In the genomic region with DNA sequence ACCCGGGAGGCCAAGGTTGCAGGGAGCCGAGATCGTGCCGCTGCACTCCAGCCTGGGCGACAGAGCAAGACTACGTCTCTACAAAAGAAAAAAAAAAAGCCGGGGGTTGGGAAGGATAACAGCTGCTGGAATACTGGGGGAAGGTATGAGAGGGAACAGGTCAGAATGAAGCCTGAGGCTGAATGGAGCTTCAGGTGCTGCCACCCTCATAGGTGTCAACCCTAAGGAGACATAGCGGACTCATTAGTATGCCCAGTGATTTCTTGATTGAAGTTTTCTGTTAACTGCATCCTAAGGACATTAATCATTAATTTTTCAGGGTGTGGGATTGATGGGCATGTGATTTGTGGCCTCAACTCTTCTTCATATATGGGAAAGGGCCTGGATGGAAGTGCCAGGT, we compare ENCODE assay signal across 31 cellular contexts. TPM values are rescaled to one million over a fixed set of nuclear protein-coding genes. Genes with fewer than 3 reads are reported as not detected.
A peak's percentile ranks its signal among the peaks of the same experiment; 100 is the strongest.
DNase-seq lines count a peak whose midpoint lies in the region; ATAC-seq and TF ChIP-seq lines count a peak whose summit lies in the region.
"Had no signal": no experiment of that assay in that cellular context is flagged by ENCODE, and none has a peak within 500 bp of the region (broad histone marks: within the 10 kb centered on the region; RNA-seq: fewer than 3 reads in every experiment).

No MANE protein-coding gene starts in this region.

- H3K4me1 ChIP-seq in GM23338 (ENCODE audit: insufficient read depth): peaks cover 27% of the 10 kb centered on the region; the same call in 1 of the 2 replicates

- H3K27me3 Mint-ChIP-seq in GM23338 (ENCODE audit: insufficient read depth, low read depth, poor library complexity): peaks cover 11% of the 10 kb centered on the region
- H3K27me3 Mint-ChIP-seq in nephron (ENCODE audit: low read depth): no peaks in the 10 kb centered on the region
- H3K27me3 Mint-ChIP-seq in HFFc6 (ENCODE audit: insufficient read depth): peaks cover 2% of the 10 kb centered on the region; the same call in 1 of the 2 replicates
- H3K27me3 Mint-ChIP-seq: activated naive CD8-positive, alpha-beta T cell; effector memory CD8-positive, alpha-beta T cell; memory B cell had no signal

- no peaks in the 10 kb centered on the region; the same call in 1 of the 2 replicates for H3K36me3 ChIP-seq in GM23338 (ENCODE audit: insufficient read depth)
- peaks cover 7% of the 10 kb centered on the region; the same call in 1 of the 2 replicates for H3K36me3 ChIP-seq in SU-DHL-6 (ENCODE audit: low read length)
- H3K36me3 ChIP-seq: ascending aorta, left lung, Peyer's patch, prostate gland, tibial artery had no signal

- H3K4me1 Mint-ChIP-seq in GM23338 (peaks cover 47% of the 10 kb centered on the region), nephron (peaks cover 54% of the 10 kb centered on the region), HFFc6 (ENCODE audit: low read depth) (peaks cover 45% of the 10 kb centered on the region)

- H4K20me1 ChIP-seq in GM23338 (replicated peaks; ENCODE audit: insufficient read depth): peaks cover 55% of the 10 kb centered on the region
- no peaks in the 10 kb centered on the region for H4K20me1 ChIP-seq in SU-DHL-6 (ENCODE audit: low read depth, low read length)

- H3K27ac ChIP-seq in GM23338 (ENCODE audit: low read depth) (0 out of 2 replicates have a peak overlapping the region, but pooled peaks have one; percentile 26), SU-DHL-6 (ENCODE audit: low read depth, low read length) (peak overlapping the region; percentile 99)
- H3K27ac ChIP-seq: ascending aorta, C4-2B, HL-60, KMS-11, left lung, Peyer's patch, prostate gland, tibial artery, VCaP had no signal

- DNase-seq in GM23338 (ENCODE audit: low spot score) (no peak), HFFc6 (no peak), posterior cingulate gyrus (no peak)
- DNase-seq: activated CD4-positive, alpha-beta T cell treated with anti-CD3 and anti-CD28 coated beads for 48 hours; activated CD8-positive, alpha-beta memory T cell treated with anti-CD3 and anti-CD28 coated beads for 24 hours; caudate nucleus; cortex of kidney; effector memory CD8-positive, alpha-beta T cell; left lung; NCI-H1417 treated with DMSO at 0.1 percent for 48 hours; NCI-H2029 treated with DMSO at 0.1 percent for 48 hours; NCI-H226; NCI-H748 treated with DMSO at 0.1 percent for 48 hours; Peyer's patch; SIG-M5; stimulated activated CD4-positive, alpha-beta T cell treated with anti-CD3 and anti-CD28 coated beads, Interleukin-4, amount 100 ng/mL, for 1 hour; T-helper 9 cell; tibial artery had no signal

- H3K27me3 ChIP-seq in GM23338 (ENCODE audit: insufficient read depth) (no peaks in the 10 kb centered on the region), SU-DHL-6 (ENCODE audit: low read length) (no peaks in the 10 kb centered on the region)
- H3K27me3 ChIP-seq: ascending aorta, left lung, Peyer's patch, tibial artery had no signal

- H3K4me2 ChIP-seq in GM23338 (no peak overlapping the region), SU-DHL-6 (ENCODE audit: low read depth, low read length, poor library complexity, severe bottlenecking) (peak overlapping the region; percentile 91)
- H3K4me2 ChIP-seq: KMS-11 had no signal

- ATAC-seq in GM23338: no peak
- ATAC-seq in HG03095 (IDR thresholded peaks at IDR 0.05; ENCODE audit: unreplicated experiment): no peak
- no peak for ATAC-seq in activated CD4-positive, CD25-positive, alpha-beta regulatory T cell treated with anti-CD3 and anti-CD28 coated beads, Interleukin-2, amount 50 U/mL, for 24 hours
- ATAC-seq: effector memory CD8-positive, alpha-beta T cell; left lung; sciatic nerve had no signal

- H3K4me3 Mint-ChIP-seq in GM23338 (no peak overlapping the region), nephron (peak overlapping the region in 2 of 3 experiments; percentile 32 to 40), HFFc6 (no peak overlapping the region)
- H3K4me3 Mint-ChIP-seq: activated naive CD8-positive, alpha-beta T cell; effector memory CD8-positive, alpha-beta T cell; memory B cell had no signal

- H3K9me3 Mint-ChIP-seq in GM23338 (no peaks in the 10 kb centered on the region), nephron (no peaks in the 10 kb centered on the region), HFFc6 (no peaks in the 10 kb centered on the region)
- H3K9me3 Mint-ChIP-seq: effector memory CD8-positive, alpha-beta T cell; memory B cell had no signal

- H3K36me3 Mint-ChIP-seq in GM23338 (ENCODE audit: low read depth) (peaks cover 31% of the 10 kb centered on the region), nephron (ENCODE audit: low read depth) (peaks cover 23% of the 10 kb centered on the region), HFFc6 (ENCODE audit: low read depth) (peaks cover 9% of the 10 kb centered on the region; the same call in 1 of the 2 replicates)
- H3K36me3 Mint-ChIP-seq: activated naive CD8-positive, alpha-beta T cell had no signal

- H3K4me3 ChIP-seq in GM23338: no peak overlapping the region
- peak overlapping the region; percentile 0 for H3K4me3 ChIP-seq in SU-DHL-6 (ENCODE audit: insufficient read depth, low read length, poor library complexity, severe bottlenecking)
- H3K4me3 ChIP-seq: ascending aorta, left lung, Peyer's patch, prostate gland, tibial artery had no signal

- TF ChIP-seq CTCF in GM23338 (conservative IDR thresholded peaks at IDR 0.05; ENCODE audit: low read depth in 2 of 2) (no peak), SU-DHL-6 (IDR thresholded peaks at IDR 0.05; ENCODE audit: insufficient read depth, low read length, poor library complexity, severe bottlenecking) (no peak), nephron (IDR thresholded peaks at IDR 0.05; ENCODE audit: unreplicated experiment in 3 of 3) (no peak), HFFc6 (IDR thresholded peaks at IDR 0.05) (no peak)

- peak overlapping the region; percentile 64 for H3K9ac ChIP-seq in SU-DHL-6 (ENCODE audit: low read length)
- H3K9ac ChIP-seq: KMS-11 had no signal

- intact Hi-C loops in posterior cingulate gyrus (cut with DNase I): no loop called here

- H3K9me2 ChIP-seq in GM23338 (ENCODE audit: insufficient read depth) (no peaks in the 10 kb centered on the region), SU-DHL-6 (replicated peaks; ENCODE audit: insufficient read depth, low read length) (no peaks in the 10 kb centered on the region)

- H3F3A ChIP-seq in GM23338 (replicated peaks; ENCODE audit: low read depth) (0 out of 2 replicates have a peak, but pooled peaks cover 6% of the 10 kb centered on the region), SU-DHL-6 (ENCODE audit: insufficient read depth) (peaks cover 76% of the 10 kb centered on the region)

- H3K27ac Mint-ChIP-seq in GM23338 (peak overlapping the region; percentile 50; the same call in 1 of the 2 replicates), nephron (peak overlapping the region; percentile 87 to 95 (median 91)), HFFc6 (no peak overlapping the region)
- H3K27ac Mint-ChIP-seq: activated naive CD8-positive, alpha-beta T cell; effector memory CD8-positive, alpha-beta T cell; memory B cell had no signal

- H3K9me3 ChIP-seq in SU-DHL-6 (ENCODE audit: insufficient read depth, low read length): no peaks in the 10 kb centered on the region
- H3K9me3 ChIP-seq: ascending aorta, left lung, Peyer's patch, prostate gland, tibial artery had no signal

- H2AFZ ChIP-seq in GM23338 (no peak overlapping the region), SU-DHL-6 (ENCODE audit: low read depth, low read length, severe bottlenecking) (no peak overlapping the region)

- H3K79me2 ChIP-seq in GM23338 (replicated peaks; ENCODE audit: insufficient read depth) (peaks cover 100% of the 10 kb centered on the region), SU-DHL-6 (ENCODE audit: insufficient read depth, low read length) (peaks cover 96% of the 10 kb centered on the region)

TF ChIP-seq in GM23338, 12 proteins besides CTCF, POLR2A, EP300 and RAD21 (continues in another document):
- no peak for TF ChIP-seq NANOG (IDR thresholded peaks at IDR 0.05; ENCODE audit: borderline replicate concordance)
- TF ChIP-seq STAT1 (IDR thresholded peaks at IDR 0.05; ENCODE audit: unreplicated experiment): no peak
- TF ChIP-seq ZNF114 (CRISPR knock-in tag; IDR thresholded peaks at IDR 0.05): no peak
- no peak for TF ChIP-seq CREB1 (CRISPR knock-in tag; IDR thresholded peaks at IDR 0.05; ENCODE audit: low read depth)
- TF ChIP-seq JUNB (IDR thresholded peaks at IDR 0.05; ENCODE audit: unreplicated experiment): no peak

RNA-seq across cellular contexts. Expression of gene SMARCA4, which starts 6.0 kb away (rescaled TPM):
- 252 and 336 TPM in 2 replicates for total RNA-seq in GM23338 (2014; rRNA removed; shearing (Covaris generic))
- 175 and 177 TPM in 2 replicates for polyA plus RNA-seq in GM23338 (2016; fragmentation: Nextera tagmentation; extraction: Ambion mirVana)
- total RNA-seq in HFFc6 (2021; fragmentation: NEBNext Ultra II Directional; extraction: Animal tissue kit (Norgen Biotek cat#: 25700)): 100 to 1,000 TPM; 105 to 116 (median 114) TPM

RNA-seq across cellular contexts. Expression of gene TIMM29, which starts 38.2 kb away (rescaled TPM):
- total RNA-seq in GM23338 (2014; rRNA removed; shearing (Covaris generic)): 56.4 and 60.7 TPM in 2 replicates
- 23.7 and 24.1 TPM in 2 replicates for polyA plus RNA-seq in GM23338 (2016; fragmentation: Nextera tagmentation; extraction: Ambion mirVana)
- total RNA-seq in HFFc6 (2021; fragmentation: NEBNext Ultra II Directional; extraction: Animal tissue kit (Norgen Biotek cat#: 25700)): 10 to 100 TPM; 18.0 to 25.0 (median 20.6) TPM

RNA-seq across cellular contexts. Expression of gene YIPF2, which starts 38.4 kb away (rescaled TPM):
- 54.0 and 63.7 TPM in 2 replicates for total RNA-seq in GM23338 (2014; rRNA removed; shearing (Covaris generic))
- 36.3 and 45.3 TPM in 2 replicates for polyA plus RNA-seq in GM23338 (2016; fragmentation: Nextera tagmentation; extraction: Ambion mirVana)
- total RNA-seq in HFFc6 (2021; fragmentation: NEBNext Ultra II Directional; extraction: Animal tissue kit (Norgen Biotek cat#: 25700)): 100 to 1,000 TPM in 1 of 6 experiments, 10 to 100 TPM in 5; 78.7 to 105 (median 83.3) TPM

Comparison
In these comparisons a context has a peak if more than half of its experiments do, and no peak if none do; other contexts are left out.
1. H3K4me3 Mint-ChIP-seq: peak in nephron (2 of 3); none in GM23338 (single experiment) and HFFc6 (single experiment).